ENCODE assay signal across 10 cellular contexts in genomic region chr7:36208406-36208805, GRCh38. TPM values are rescaled to one million over a fixed set of nuclear protein-coding genes. Genes with fewer than 3 reads are reported as not detected.
DNase-seq lines count a peak whose midpoint lies in the region; ATAC-seq and TF ChIP-seq lines count a peak whose summit lies in the region.
"Had no signal": no experiment of that assay in that cellular context is flagged by ENCODE, and none has a peak within 500 bp of the region (broad histone marks: within the 10 kb centered on the region; RNA-seq: fewer than 3 reads in every experiment).

No MANE protein-coding gene starts in this region.

- no peaks in the 10 kb centered on the region for H3K27me3 ChIP-seq in left lung
- H3K27me3 ChIP-seq in subcutaneous abdominal adipose tissue (ENCODE audit: control insufficient read depth in 5 of 5, insufficient read depth in 4 of 5, low read length in 5 of 5): no peaks in the 10 kb centered on the region

- H3K4me3 ChIP-seq in left lung (no peak overlapping the region), subcutaneous abdominal adipose tissue (ENCODE audit: low read depth in 1 of 5, low read length in 5 of 5) (no peak overlapping the region)

- no peaks in the 10 kb centered on the region for H3K27me3 Mint-ChIP-seq in T-helper 17 cell
- peaks cover 0 to 7% of the 10 kb centered on the region in 2 donors for H3K27me3 Mint-ChIP-seq in effector memory CD8-positive, alpha-beta T cell

- no peaks in the 10 kb centered on the region for H3K9me3 Mint-ChIP-seq in effector memory CD8-positive, alpha-beta T cell
- H3K9me3 Mint-ChIP-seq: activated naive CD4-positive, alpha-beta T cell treated with anti-CD3 and anti-CD28 coated beads, Interleukin-2, amount 50 U/mL, for 72 hours had no signal

- H3K36me3 Mint-ChIP-seq in T-helper 17 cell (ENCODE audit: low read depth): peaks cover 2% of the 10 kb centered on the region
- H3K36me3 Mint-ChIP-seq in effector memory CD8-positive, alpha-beta T cell (ENCODE audit: insufficient read depth): peaks cover 10% of the 10 kb centered on the region
- H3K36me3 Mint-ChIP-seq: activated naive CD4-positive, alpha-beta T cell treated with anti-CD3 and anti-CD28 coated beads, Interleukin-2, amount 50 U/mL, for 72 hours had no signal

- H3K27ac ChIP-seq in left lung (peak overlapping the region; percentile 60 to 71), subcutaneous abdominal adipose tissue (ENCODE audit: low read depth, low read length) (peak overlapping the region; percentile 81)
- H3K27ac ChIP-seq: 22Rv1 had no signal

- ATAC-seq in T-helper 17 cell (no peak), left lung (peak; percentile 27)
- no peak for ATAC-seq in effector memory CD8-positive, alpha-beta T cell (replicated peaks)

- peak overlapping the region; percentile 100 for H3K27ac Mint-ChIP-seq in T-helper 17 cell
- H3K27ac Mint-ChIP-seq in effector memory CD8-positive, alpha-beta T cell: peak overlapping the region in 1 of 2 donors; percentile 91

- H3K4me3 Mint-ChIP-seq in T-helper 17 cell: peak overlapping the region; percentile 75
- peak overlapping the region in 1 of 2 donors; percentile 54 for H3K4me3 Mint-ChIP-seq in effector memory CD8-positive, alpha-beta T cell

- peak; percentile 24 for DNase-seq in DMS 273 (lab: John Stamatoyannopoulos, UW; ENCODE audit: unreplicated experiment)
- no peak for DNase-seq in DMS 273 treated with DMSO at 0.1 percent for 48 hours (lab: John Stamatoyannopoulos, UW)
- DNase-seq in T-helper 17 cell: no peak
- no peak for DNase-seq in left lung
- no peak for DNase-seq in kidney glomerular epithelial cell (lab: John Stamatoyannopoulos, UW)
- no peak for DNase-seq in effector memory CD8-positive, alpha-beta T cell
- no peak for DNase-seq in activated effector memory CD4-positive, alpha-beta T cell treated with Interleukin-2 at 50 U/mL for 16 hours

- H3K9me3 ChIP-seq in T-helper 17 cell (ENCODE audit: control insufficient read depth, low read length, poor library complexity, severe bottlenecking): no peaks in the 10 kb centered on the region
- H3K9me3 ChIP-seq in left lung: no peaks in the 10 kb centered on the region
- no peaks in the 10 kb centered on the region for H3K9me3 ChIP-seq in subcutaneous abdominal adipose tissue (ENCODE audit: control insufficient read depth in 5 of 5, low read length in 5 of 5)

- no peak for TF ChIP-seq CTCF in left lung (IDR thresholded peaks at IDR 0.05)

- intact Hi-C loops in left lung (cut with DNase I): no loop called here

- H3K4me1 Mint-ChIP-seq in T-helper 17 cell: peaks cover 42% of the 10 kb centered on the region
- H3K4me1 Mint-ChIP-seq in effector memory CD8-positive, alpha-beta T cell (ENCODE audit: low read depth in 2 of 2): peaks cover 8 to 30% of the 10 kb centered on the region in 2 donors

- H3K4me1 ChIP-seq in left lung (peaks cover 17 to 35% of the 10 kb centered on the region in 2 donors), subcutaneous abdominal adipose tissue (ENCODE audit: control insufficient read depth in 5 of 5, insufficient read depth in 5 of 5, low read length in 5 of 5) (peaks cover 13 to 69% (median 62%) of the 10 kb centered on the region in 5 donors)

- peak overlapping the region in 3 of 5 donors; percentile 20 to 56 (median 25) for H3K9ac ChIP-seq in subcutaneous abdominal adipose tissue (ENCODE audit: low read length in 5 of 5)

- H3K36me3 ChIP-seq in left lung (no peaks in the 10 kb centered on the region), subcutaneous abdominal adipose tissue (ENCODE audit: control insufficient read depth in 5 of 5, insufficient read depth in 5 of 5, low read length in 5 of 5) (no peaks in the 10 kb centered on the region)

RNA-seq across cellular contexts. Expression of gene EEPD1, which starts 55.4 kb away (rescaled TPM):
- 10 to 100 TPM; 15.7 to 20.7 TPM for total RNA-seq in T-helper 17 cell
- 10 to 100 TPM in 1 of 2 donors, 1 to 10 TPM in 1; 7.8 to 11.8 TPM for total RNA-seq in left lung
